Comparison of ENCODE assay signal across 12 cellular contexts in the genomic region with DNA sequence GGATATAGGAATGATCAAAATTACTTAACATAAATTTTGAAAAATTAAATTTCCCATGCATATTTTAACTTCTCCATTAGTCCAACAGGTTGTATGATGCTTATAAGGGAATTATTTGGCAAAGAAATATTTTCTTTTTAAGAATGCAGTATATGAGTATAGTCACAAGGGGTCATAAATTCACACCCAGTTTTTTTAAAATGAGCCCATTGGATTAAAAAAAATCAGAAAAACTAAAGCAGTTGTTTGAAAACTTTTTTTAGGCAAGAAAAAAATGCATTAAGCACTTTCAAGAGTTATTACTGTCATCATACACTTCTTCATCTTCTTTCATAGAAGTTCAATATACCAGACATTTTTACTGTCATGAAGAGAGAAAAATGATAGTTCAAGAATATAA.
DNase-seq lines count a peak whose midpoint lies in the region; ATAC-seq and TF ChIP-seq lines count a peak whose summit lies in the region.
"Had no signal": no experiment of that assay in that cellular context is flagged by ENCODE, and none has a peak within 500 bp of the region (broad histone marks: within the 10 kb centered on the region; RNA-seq: fewer than 3 reads in every experiment).

No MANE protein-coding gene starts in this region.

- H3K23ac ChIP-seq in trophoblast cell (ENCODE audit: low read length), result no peak overlapping the region

- no peaks in the 10 kb centered on the region for H3K9me3 ChIP-seq in OCI-LY3 (ENCODE audit: insufficient read depth, low read length)
- H3K9me3 ChIP-seq in BE2C, result no peaks in the 10 kb centered on the region
- H3K9me3 ChIP-seq in trophoblast cell (ENCODE audit: insufficient read depth, low read depth, low read length), result no peaks in the 10 kb centered on the region
- H3K9me3 ChIP-seq: A549 had no signal

- H2BK120ac ChIP-seq in trophoblast cell (ENCODE audit: insufficient read depth, low read length, poor library complexity), result no peak overlapping the region

- no peak overlapping the region for H3K4me3 Mint-ChIP-seq in chondrocyte (ENCODE audit: unreplicated experiment)
- H3K4me3 Mint-ChIP-seq in mesothelial cell of epicardium, result no peak overlapping the region
- H3K4me3 Mint-ChIP-seq: CD4-positive, CD25-positive, alpha-beta regulatory T cell; H9 had no signal

- H4K20me1 ChIP-seq in OCI-LY3 (ENCODE audit: insufficient read depth, low read length), result no peaks in the 10 kb centered on the region

- H2AK5ac ChIP-seq in trophoblast cell (ENCODE audit: low read length), result no peak overlapping the region

- H4K91ac ChIP-seq in trophoblast cell (ENCODE audit: low read depth, low read length), result no peak overlapping the region

- ATAC-seq in GM21529 (IDR thresholded peaks at IDR 0.05; ENCODE audit: unreplicated experiment), result no peak
- ATAC-seq: A549 had no signal

- H3K4me3 ChIP-seq in OCI-LY3 (ENCODE audit: low read length) (no peak overlapping the region), coronary artery (no peak overlapping the region), BE2C (ENCODE audit: low read depth, low read length) (no peak overlapping the region), trophoblast cell (ENCODE audit: low read depth, low read length) (no peak overlapping the region)
- H3K4me3 ChIP-seq: A549 had no signal

- H2BK5ac ChIP-seq in trophoblast cell (ENCODE audit: low read depth, low read length, poor library complexity), result no peak overlapping the region

- H2AFZ ChIP-seq in OCI-LY3 (ENCODE audit: low read depth, low read length), result no peak overlapping the region
- H2AFZ ChIP-seq in trophoblast cell (ENCODE audit: insufficient read depth, low read length, poor library complexity), result no peak overlapping the region

- no peak overlapping the region for H3K4me2 ChIP-seq in OCI-LY3 (ENCODE audit: low read length)
- no peak overlapping the region for H3K4me2 ChIP-seq in trophoblast cell (ENCODE audit: low read length)
- H3K4me2 ChIP-seq: A549 had no signal

- H3K9me3 Mint-ChIP-seq in chondrocyte (ENCODE audit: low read depth), result no peaks in the 10 kb centered on the region
- peaks cover 12% of the 10 kb centered on the region for H3K9me3 Mint-ChIP-seq in mesothelial cell of epicardium
- H3K9me3 Mint-ChIP-seq: H9 had no signal

- no peaks in the 10 kb centered on the region for H3K4me1 ChIP-seq in OCI-LY3 (ENCODE audit: low read length)
- H3K4me1 ChIP-seq in BE2C, result no peaks in the 10 kb centered on the region
- no peaks in the 10 kb centered on the region for H3K4me1 ChIP-seq in trophoblast cell (ENCODE audit: control insufficient read depth in 1 of 2, insufficient read depth in 2 of 2, low read length in 2 of 2)
- H3K4me1 ChIP-seq: A549 had no signal

- no peaks in the 10 kb centered on the region for H3K79me1 ChIP-seq in trophoblast cell (ENCODE audit: low read length)

- no peak overlapping the region for H3K9ac ChIP-seq in OCI-LY3 (ENCODE audit: low read length)
- no peak overlapping the region for H3K9ac ChIP-seq in trophoblast cell (ENCODE audit: low read length)

- no peak overlapping the region for H3K14ac ChIP-seq in trophoblast cell (ENCODE audit: low read length)

- H3K79me2 ChIP-seq in OCI-LY3 (ENCODE audit: low read length), result no peaks in the 10 kb centered on the region
- no peaks in the 10 kb centered on the region for H3K79me2 ChIP-seq in trophoblast cell (ENCODE audit: control insufficient read depth, insufficient read depth, low read length, poor library complexity)

- H3K36me3 ChIP-seq in OCI-LY3 (replicated peaks; ENCODE audit: low read depth, low read length) (no peaks in the 10 kb centered on the region), BE2C (no peaks in the 10 kb centered on the region), trophoblast cell (ENCODE audit: control insufficient read depth in 1 of 2, insufficient read depth in 2 of 2, low read length in 2 of 2) (no peaks in the 10 kb centered on the region)

- TF ChIP-seq CTCF in OCI-LY3 (IDR thresholded peaks at IDR 0.05; ENCODE audit: low read depth, low read length) (0 out of 2 replicates have a peak, but pooled peaks have one; percentile 12), chondrocyte (IDR thresholded peaks at IDR 0.05) (peak; percentile 68), mesothelial cell of epicardium (IDR thresholded peaks at IDR 0.05; ENCODE audit: unreplicated experiment) (peak; percentile 31), coronary artery (IDR thresholded peaks at IDR 0.05) (no peak), BE2C (IDR thresholded peaks at IDR 0.05; ENCODE audit: low read depth, low read length) (no peak)

- H3K27ac ChIP-seq in OCI-LY3 (ENCODE audit: low read length) (no peak overlapping the region), coronary artery (no peak overlapping the region), trophoblast cell (ENCODE audit: low read depth, low read length) (no peak overlapping the region)
- H3K27ac ChIP-seq: A549 had no signal

- DNase-seq in chondrocyte (ENCODE audit: low spot score) (no peak), mesothelial cell of epicardium (ENCODE audit: low spot score in 2 of 2, unreplicated experiment in 2 of 2) (no peak), coronary artery (ENCODE audit: low spot score) (no peak), BE2C (no peak), trophoblast cell (no peak)
- DNase-seq: CD4-positive, CD25-positive, alpha-beta regulatory T cell; DMS53; GOT3; H9 had no signal

- H3K27me3 Mint-ChIP-seq in chondrocyte (ENCODE audit: low read depth) (no peaks in the 10 kb centered on the region), mesothelial cell of epicardium (ENCODE audit: low read depth) (no peaks in the 10 kb centered on the region)
- H3K27me3 Mint-ChIP-seq: CD4-positive, CD25-positive, alpha-beta regulatory T cell had no signal

- H3K27me3 ChIP-seq in OCI-LY3 (ENCODE audit: low read depth, low read length) (no peaks in the 10 kb centered on the region), BE2C (no peaks in the 10 kb centered on the region), trophoblast cell (ENCODE audit: insufficient read depth, low read length) (no peaks in the 10 kb centered on the region)

- H3K36me3 Mint-ChIP-seq in chondrocyte (ENCODE audit: low read depth), result no peaks in the 10 kb centered on the region
- H3K36me3 Mint-ChIP-seq in mesothelial cell of epicardium, result peaks cover 11% of the 10 kb centered on the region
- H3K36me3 Mint-ChIP-seq: CD4-positive, CD25-positive, alpha-beta regulatory T cell had no signal

- H4K12ac ChIP-seq in trophoblast cell (ENCODE audit: low read depth, low read length), result no peak overlapping the region

- no peak overlapping the region for H3K18ac ChIP-seq in trophoblast cell (ENCODE audit: low read length)

- H3K27ac Mint-ChIP-seq in chondrocyte (ENCODE audit: unreplicated experiment), result no peak overlapping the region
- H3K27ac Mint-ChIP-seq in mesothelial cell of epicardium, result peak overlapping the region; percentile 47
- H3K27ac Mint-ChIP-seq: CD4-positive, CD25-positive, alpha-beta regulatory T cell; H9 had no signal

- H3K4ac ChIP-seq in trophoblast cell (ENCODE audit: low read depth, low read length), result no peak overlapping the region

- H4K8ac ChIP-seq in trophoblast cell (ENCODE audit: low read depth, low read length), result no peak overlapping the region

- no peak overlapping the region for H2BK12ac ChIP-seq in trophoblast cell (ENCODE audit: low read length)

- H3K4me1 Mint-ChIP-seq in chondrocyte (ENCODE audit: low read depth) (no peaks in the 10 kb centered on the region), mesothelial cell of epicardium (peaks cover 32% of the 10 kb centered on the region)
- H3K4me1 Mint-ChIP-seq: CD4-positive, CD25-positive, alpha-beta regulatory T cell had no signal

Comparison
In these comparisons a context has a peak if more than half of its experiments do, and no peak if none do; other contexts are left out.
1. CTCF ChIP-seq: peak in OCI-LY3 (single experiment), chondrocyte (single experiment) and mesothelial cell of epicardium (single experiment); none in coronary artery (single experiment) and BE2C (single experiment).